ENCODE assay signal across 11 cellular contexts in genomic region chr5:172713809-172714490, GRCh38. TPM values are rescaled to one million over a fixed set of nuclear protein-coding genes. Genes with fewer than 3 reads are reported as not detected.
DNase-seq lines count a peak whose midpoint lies in the region; ATAC-seq, FAIRE-seq and TF ChIP-seq lines count a peak whose summit lies in the region.
"Had no signal": no experiment of that assay in that cellular context is flagged by ENCODE, and none has a peak within 500 bp of the region (broad histone marks: within the 10 kb centered on the region; RNA-seq: fewer than 3 reads in every experiment).

No MANE protein-coding gene starts in this region.

- H2BK15ac ChIP-seq in H1 (ENCODE audit: low read length), result no peak overlapping the region

- no peaks in the 10 kb centered on the region for H3K4me1 Mint-ChIP-seq in endodermal cell

- H3K9me3 ChIP-seq in heart left ventricle (no peaks in the 10 kb centered on the region), H1 (ENCODE audit: insufficient read depth in 2 of 2, low read depth in 1 of 2, low read length in 1 of 2) (no peaks in the 10 kb centered on the region), endodermal cell (ENCODE audit: control insufficient read depth, low read length) (no peaks in the 10 kb centered on the region)

- H3K9ac ChIP-seq in H1 (replicated peaks in 1 of 4; ENCODE audit: extremely low read depth in 1 of 4, low read depth in 3 of 4, low read length in 3 of 4) (no peak overlapping the region), endodermal cell (ENCODE audit: extremely low read depth, low read length, poor library complexity, severe bottlenecking) (no peak overlapping the region)

- no peak overlapping the region for H2BK20ac ChIP-seq in H1 (ENCODE audit: low read length)

- intact Hi-C loops in heart left ventricle (cut with DNase I) (loop anchor here (1.0 to 10.0 kb wide), 7 partner anchors 121 to 568 kb away; partner anchors contain the start of gene ERGIC1 (in 1 of the 10)), Right ventricle myocardium superior (cut with DNase I) (loop anchor here (2.0 to 10.0 kb wide), 2 partner anchors 121 to 219 kb away; partner anchors contain the start of gene ERGIC1), posterior vena cava (cut with DNase I) (loop anchor here (1.0 to 10.0 kb wide), 3 partner anchors 218 to 571 kb away; no protein-coding TSS in a partner anchor)

- peak overlapping the region in 11 of 12 donors; percentile 59 to 95 (median 77) for H3K27ac ChIP-seq in heart left ventricle
- no peak overlapping the region for H3K27ac ChIP-seq in H1 (ENCODE audit: low read depth, low read length)
- H3K27ac ChIP-seq in endodermal cell (ENCODE audit: low read depth, low read length), result no peak overlapping the region

- H3K4me2 ChIP-seq in H1 (ENCODE audit: insufficient read depth in 1 of 2, low read depth in 2 of 2, low read length in 2 of 2), result no peak overlapping the region

- no peak for FAIRE-seq in H1 (lab: Jason Lieb, UNC)
- FAIRE-seq: colon had no signal

- H4K20me1 ChIP-seq in H1 (replicated peaks in 1 of 2; ENCODE audit: control insufficient read depth in 1 of 2, insufficient read depth in 2 of 2, low read length in 2 of 2), result peaks cover 0 to 8% of the 10 kb centered on the region in 2 experiments

- POLR2A ChIA-PET in H1 (lab: Charles Lee; ENCODE audit: partially characterized antibody), result interaction anchor here (1.1 to 1.8 kb wide), 3 partner anchors 57 to 219 kb away, joined by 4 to 28 read pairs (median 6); partner anchors contain the start of gene DUSP1

- no peak overlapping the region for H3K14ac ChIP-seq in H1 (ENCODE audit: insufficient read length)

- peaks cover 7% of the 10 kb centered on the region; the same call in 1 of the 2 replicates for H3K23me2 ChIP-seq in H1 (ENCODE audit: low read depth, low read length)

- H3K4me1 ChIP-seq in heart left ventricle (peaks cover 4 to 48% (median 38%) of the 10 kb centered on the region in 12 donors), H1 (replicated peaks in 1 of 4; ENCODE audit: control insufficient read depth in 3 of 4, insufficient read depth in 4 of 4, low read length in 3 of 4) (peaks cover 0 to 3% (median 2%) of the 10 kb centered on the region in 4 experiments; a peak in 2 of 7 replicates), endodermal cell (ENCODE audit: control insufficient read depth, insufficient read depth, low read length) (no peaks in the 10 kb centered on the region)

- H4K5ac ChIP-seq in H1 (ENCODE audit: insufficient read length, low read depth, low read length), result no peak overlapping the region

- peak overlapping the region; percentile 2; the same call in 1 of the 2 replicates for H4K8ac ChIP-seq in H1 (ENCODE audit: extremely low read depth, insufficient read depth, low read length)

- no peak overlapping the region for H2BK12ac ChIP-seq in H1 (ENCODE audit: low read depth, low read length)

- H3K56ac ChIP-seq in H1 (replicated peaks; ENCODE audit: insufficient read length, low read depth, low read length), result no peak overlapping the region

- TF ChIP-seq POLR2A in heart left ventricle (IDR thresholded peaks at IDR 0.05) (no peak), H1 (IDR thresholded peaks at IDR 0.05; ENCODE audit: control extremely low read depth in 1 of 2, low read depth in 2 of 2, low read length in 2 of 2) (no peak)

- H2BK5ac ChIP-seq in H1 (ENCODE audit: low read depth, low read length), result no peak overlapping the region

- H2AFZ ChIP-seq in H1 (ENCODE audit: low read length), result no peak overlapping the region

- no peak for TF ChIP-seq EP300 in H1 (IDR thresholded peaks at IDR 0.05; ENCODE audit: borderline replicate concordance in 1 of 2, low read depth in 2 of 2, low read length in 2 of 2)

- H2BK120ac ChIP-seq in H1 (replicated peaks; ENCODE audit: low read depth, low read length), result no peak overlapping the region

- H3K23ac ChIP-seq in H1 (ENCODE audit: insufficient read length), result no peak overlapping the region

- WGBS in heart left ventricle, 4 donors, result 60 to 69% (median 64%) methylated on average over 6 to 9 of the region's 9 CpGs
- WGBS in H1 (ENCODE audit: extremely low coverage in 1 of 2, insufficient coverage in 1 of 2, insufficient read length in 1 of 2, insufficient replicate concordance in 2 of 2, low coverage in 1 of 2, low lambda C conversion rate in 2 of 2, missing lambda C conversion rate in 1 of 2), 2 experiments, result 85% methylated on average over 9 of the region's 9 CpGs; no CpG with 5 or more reads in 1 of the 2 experiments
- 76 to 81% methylated on average over 6 to 9 of the region's 9 CpGs for WGBS in endodermal cell (ENCODE audit: insufficient coverage in 1 of 2, insufficient read length in 1 of 2), 2 experiments

- no peaks in the 10 kb centered on the region for H3K36me3 Mint-ChIP-seq in endodermal cell (ENCODE audit: low read depth)
- H3K36me3 Mint-ChIP-seq: WTC11 had no signal

- no peaks in the 10 kb centered on the region for H3K9me3 Mint-ChIP-seq in endodermal cell
- H3K9me3 Mint-ChIP-seq: activated T-helper 2 cell treated with anti-CD3 and anti-CD28 coated beads, Interferon-gamma antibody, Interleukin-2, Interleukin-4, amounts not matched to agents 10 μg/mL and 5 μg/mL and 100 μg/mL, durations not matched to agents 14 hours and 24 hours and 36 hours; WTC11 had no signal

- no peaks in the 10 kb centered on the region for H3K79me2 ChIP-seq in H1 (ENCODE audit: control insufficient read depth in 1 of 2, insufficient read depth in 2 of 2, low read length in 2 of 2)

- CTCF ChIA-PET in H1 (lab: Charles Lee; ENCODE audit: partially characterized antibody), result interaction anchor here (0.5 to 11.7 kb wide), 89 partner anchors 8 to 682 kb away, joined by 3 to 206 read pairs (median 5); partner anchors contain the start of gene DUSP1

- H2AK5ac ChIP-seq in H1 (ENCODE audit: low read depth, low read length), result no peak overlapping the region

- no peak overlapping the region for H3K18ac ChIP-seq in H1 (ENCODE audit: extremely low read depth, low read length)

- no peaks in the 10 kb centered on the region for H3K27me3 ChIP-seq in heart left ventricle
- H3K27me3 ChIP-seq in H1 (replicated peaks in 1 of 4; ENCODE audit: control insufficient read depth in 3 of 4, extremely low read depth in 1 of 4, insufficient read depth in 3 of 4, low read length in 3 of 4), result peaks cover 0 to 11% (median 7%) of the 10 kb centered on the region in 4 experiments; a peak in 4 of 7 replicates
- H3K27me3 ChIP-seq in endodermal cell (ENCODE audit: control insufficient read depth, insufficient read depth, low read length, poor library complexity, severe bottlenecking), result peaks cover 21% of the 10 kb centered on the region

- no peak for TF ChIP-seq RAD21 in H1 (IDR thresholded peaks at IDR 0.05 in 1 of 2, conservative IDR thresholded peaks at IDR 0.05 in 1 of 2; ENCODE audit: low read depth in 2 of 2, low read length in 2 of 2)

- no peak overlapping the region for H3K4ac ChIP-seq in H1 (replicated peaks; ENCODE audit: insufficient read length, low read depth, low read length)

- TF ChIP-seq CTCF in heart left ventricle (IDR thresholded peaks at IDR 0.05) (no peak), H1 (IDR thresholded peaks at IDR 0.05; ENCODE audit: control extremely low read depth in 1 of 3, insufficient read depth in 1 of 3, low read depth in 1 of 3, low read length in 3 of 3) (no peak), endodermal cell (conservative IDR thresholded peaks at IDR 0.05) (no peak)

- no peak for ATAC-seq in heart left ventricle
- no peak for ATAC-seq in Right ventricle myocardium superior (ENCODE audit: poor library complexity)
- no peak for ATAC-seq in HG03439 (IDR thresholded peaks at IDR 0.05; ENCODE audit: unreplicated experiment)

- no peak overlapping the region for H4K91ac ChIP-seq in H1 (replicated peaks; ENCODE audit: insufficient read length, low read length)

- H3K79me1 ChIP-seq in H1 (ENCODE audit: low read depth, low read length), result no peaks in the 10 kb centered on the region

- H3K27me3 Mint-ChIP-seq in endodermal cell (ENCODE audit: insufficient read depth), result peaks cover 11% of the 10 kb centered on the region

- H3K27ac Mint-ChIP-seq in endodermal cell, result no peak overlapping the region
- H3K27ac Mint-ChIP-seq: activated T-helper 2 cell treated with anti-CD3 and anti-CD28 coated beads, Interferon-gamma antibody, Interleukin-2, Interleukin-4, amounts not matched to agents 10 μg/mL and 5 μg/mL and 100 μg/mL, durations not matched to agents 14 hours and 24 hours and 36 hours; WTC11 had no signal

- H3K36me3 ChIP-seq in heart left ventricle (no peaks in the 10 kb centered on the region), H1 (ENCODE audit: control insufficient read depth in 2 of 4, insufficient read depth in 4 of 4, low read length in 3 of 4) (no peaks in the 10 kb centered on the region), endodermal cell (ENCODE audit: control insufficient read depth, insufficient read depth, low read length) (no peaks in the 10 kb centered on the region)

- no peak overlapping the region for H3K4me3 Mint-ChIP-seq in endodermal cell
- H3K4me3 Mint-ChIP-seq: WTC11 had no signal

- H3K4me3 ChIP-seq in heart left ventricle (no peak overlapping the region), H1 (ENCODE audit: extremely low read depth in 1 of 4, insufficient read depth in 2 of 4, low read depth in 3 of 4, low read length in 4 of 4) (no peak overlapping the region), endodermal cell (ENCODE audit: low read length) (no peak overlapping the region)

- DNase-seq in heart left ventricle (peak in 1 of 5 donors; percentile 66), Right ventricle myocardium superior (no peak), H1 (ENCODE audit: low read depth in 1 of 2, low spot score in 2 of 2) (no peak), posterior vena cava (ENCODE audit: low spot score) (peak; percentile 82), NCI-H1092 treated with DMSO at 0.1 percent for 48 hours (lab: John Stamatoyannopoulos, UW) (no peak), T1000 (lab: John Stamatoyannopoulos, UW) (no peak), endodermal cell (no peak)

TF ChIP-seq in H1, 55 proteins besides CTCF, POLR2A, EP300 and RAD21 (continues in another document):
- TF ChIP-seq KDM4A (IDR thresholded peaks at IDR 0.05; ENCODE audit: low read depth, low read length, severe bottlenecking), result no peak

RNA-seq across cellular contexts. Expression of gene DUSP1, which starts 57.0 kb away (rescaled TPM):
- total RNA-seq in heart left ventricle (100 to 1,000 TPM in 4 of 9 donors, 10 to 100 TPM in 5; 39.9 to 335 (median 78.2) TPM), Right ventricle myocardium superior (122 TPM), posterior vena cava (1,000 to 10,000 TPM in 1 of 2 donors, 100 to 1,000 TPM in 1; 445 to 1,411 TPM), endodermal cell (10 to 100 TPM in 1 of 2 donors, 1 to 10 TPM in 1; 9.2 to 11.0 TPM)
- polyA plus RNA-seq in heart left ventricle (100 to 1,000 TPM in 1 of 2 donors, 10 to 100 TPM in 1; 24.3 to 116 TPM), H1 (2011; rRNA removed) (11.4 and 11.7 TPM in 2 replicates)
- total RNA-seq in H1 (2021; fragmentation: NEBNext Ultra II Directional; extraction: Animal tissue kit (Norgen Biotek cat#: 25700)), result 6.5 and 8.6 TPM in 2 replicates
- 11.3 TPM for polyA plus RNA-seq in H1 (2011; cell fraction: cytosol; rRNA removed)
- polyA plus RNA-seq in H1 (2011; cell fraction: nucleus; rRNA removed), result 15.3 TPM
- 6.9 to 8.1 TPM (median 7.2 TPM) in 4 replicates for polyA plus RNA-seq in H1 (2012, experiment 1 of 2)
- 7.6 TPM for polyA plus RNA-seq in H1 (2012, experiment 2 of 2)
- 3.2 TPM for polyA plus RNA-seq in H1 (2013, experiment 1 of 2)
- 2.9 TPM for polyA plus RNA-seq in H1 (2013, experiment 2 of 2)
- polyA minus RNA-seq in H1 (2011; rRNA and poly(A)+ RNA removed), result 17.6 and 18.7 TPM in 2 replicates
- 10.2 TPM for polyA minus RNA-seq in H1 (2011; cell fraction: cytosol; rRNA and poly(A)+ RNA removed)
- 47.4 TPM for polyA minus RNA-seq in H1 (2011; cell fraction: nucleus; rRNA and poly(A)+ RNA removed)
- polyA plus RNA-seq in endodermal cell (2013, experiment 1 of 2), result 16.8 TPM
- 18.1 TPM for polyA plus RNA-seq in endodermal cell (2013, experiment 2 of 2)

Comparison
In these comparisons a context has a peak if more than half of its experiments do, and no peak if none do; other contexts are left out.
1. H3K27ac ChIP-seq: peak in heart left ventricle (11 of 12); none in H1 (single experiment) and endodermal cell (single experiment).